ENCODE assay signal across 22 cellular contexts in genomic region chr2:205786976-205787375, GRCh38.
"Had no signal": no experiment of that assay in that cellular context is flagged by ENCODE, and none has a peak within 500 bp of the region (broad histone marks: within the 10 kb centered on the region; RNA-seq: fewer than 3 reads in every experiment).

No MANE protein-coding gene starts in this region.

- H3K9me3 ChIP-seq: neutrophil, pancreas, spleen had no signal

- H3K27me3 ChIP-seq: dorsolateral prefrontal cortex, neutrophil, pancreas, spleen had no signal

- H3K27ac ChIP-seq: dorsolateral prefrontal cortex, neutrophil, pancreas, spleen had no signal

- H3K4me3 ChIP-seq: dorsolateral prefrontal cortex, pancreas, spleen had no signal

- FAIRE-seq: colon, islet of Langerhans, pancreas had no signal

- DNase-seq: activated CD4-positive, alpha-beta T cell treated with anti-CD3 and anti-CD28 coated beads, Interleukin-2, amount 50 U/mL, for 1 hour; activated CD4-positive, CD25-positive, alpha-beta regulatory T cell treated with anti-CD3 and anti-CD28 coated beads, Interleukin-2, amount 50 U/mL, for 72 hours; activated CD8-positive, alpha-beta memory T cell treated with anti-CD3 and anti-CD28 coated beads, Interleukin-2, amount 50 U/mL, for 4 hours; activated naive CD4-positive, alpha-beta T cell treated with anti-CD3 and anti-CD28 coated beads, Interleukin-2, amount 10 ng/mL, durations not matched to agents 7 days and 5 days; activated naive CD8-positive, alpha-beta T cell treated with anti-CD3 and anti-CD28 coated beads, Interleukin-2, amount 50 U/mL, for 24 hours; activated T-cell treated with anti-CD3 and anti-CD28 coated beads, Interleukin-2, amount 50 U/mL, for 4 hours; anterior cingulate cortex; central memory CD4-positive, alpha-beta T cell; dorsolateral prefrontal cortex; foreskin fibroblast; glutamatergic neuron; hippocampal formation; left colon; mesenchymal stem cell; natural killer cell; pancreas; spleen; stimulated activated CD4-positive, alpha-beta T cell treated with anti-CD3 and anti-CD28 coated beads, Interleukin-4, amount 100 ng/mL, for 4 hours had no signal

- H3K36me3 ChIP-seq: neutrophil, pancreas, spleen had no signal

- ATAC-seq: activated naive CD8-positive, alpha-beta T cell treated with anti-CD3 and anti-CD28 coated beads, Interleukin-2, amount 50 U/mL, for 24 hours; activated T-cell treated with anti-CD3 and anti-CD28 coated beads, Interleukin-2, amount 50 U/mL, for 4 hours; left colon; natural killer cell; pancreas; stimulated activated memory B cell treated with anti-CD40 and anti-IgM and Interleukin-4, amounts not matched to agents 10 μg/mL and 1 μg/mL and 100 μg/mL, for 72 hours had no signal

- H3K4me1 ChIP-seq: pancreas had no signal
